ENCODE assay signal across 1 cellular context in genomic region chr20:63627700-63628245, GRCh38.
A peak's percentile ranks its signal among the peaks of the same experiment; 100 is the strongest.
TF ChIP-seq lines count a peak whose summit lies in the region.

No MANE protein-coding gene starts in this region.

TF ChIP-seq in HepG2, 621 proteins besides CTCF, POLR2A, EP300 and RAD21 (continued from another document and continues in another):
- TF ChIP-seq, protein P1, sequence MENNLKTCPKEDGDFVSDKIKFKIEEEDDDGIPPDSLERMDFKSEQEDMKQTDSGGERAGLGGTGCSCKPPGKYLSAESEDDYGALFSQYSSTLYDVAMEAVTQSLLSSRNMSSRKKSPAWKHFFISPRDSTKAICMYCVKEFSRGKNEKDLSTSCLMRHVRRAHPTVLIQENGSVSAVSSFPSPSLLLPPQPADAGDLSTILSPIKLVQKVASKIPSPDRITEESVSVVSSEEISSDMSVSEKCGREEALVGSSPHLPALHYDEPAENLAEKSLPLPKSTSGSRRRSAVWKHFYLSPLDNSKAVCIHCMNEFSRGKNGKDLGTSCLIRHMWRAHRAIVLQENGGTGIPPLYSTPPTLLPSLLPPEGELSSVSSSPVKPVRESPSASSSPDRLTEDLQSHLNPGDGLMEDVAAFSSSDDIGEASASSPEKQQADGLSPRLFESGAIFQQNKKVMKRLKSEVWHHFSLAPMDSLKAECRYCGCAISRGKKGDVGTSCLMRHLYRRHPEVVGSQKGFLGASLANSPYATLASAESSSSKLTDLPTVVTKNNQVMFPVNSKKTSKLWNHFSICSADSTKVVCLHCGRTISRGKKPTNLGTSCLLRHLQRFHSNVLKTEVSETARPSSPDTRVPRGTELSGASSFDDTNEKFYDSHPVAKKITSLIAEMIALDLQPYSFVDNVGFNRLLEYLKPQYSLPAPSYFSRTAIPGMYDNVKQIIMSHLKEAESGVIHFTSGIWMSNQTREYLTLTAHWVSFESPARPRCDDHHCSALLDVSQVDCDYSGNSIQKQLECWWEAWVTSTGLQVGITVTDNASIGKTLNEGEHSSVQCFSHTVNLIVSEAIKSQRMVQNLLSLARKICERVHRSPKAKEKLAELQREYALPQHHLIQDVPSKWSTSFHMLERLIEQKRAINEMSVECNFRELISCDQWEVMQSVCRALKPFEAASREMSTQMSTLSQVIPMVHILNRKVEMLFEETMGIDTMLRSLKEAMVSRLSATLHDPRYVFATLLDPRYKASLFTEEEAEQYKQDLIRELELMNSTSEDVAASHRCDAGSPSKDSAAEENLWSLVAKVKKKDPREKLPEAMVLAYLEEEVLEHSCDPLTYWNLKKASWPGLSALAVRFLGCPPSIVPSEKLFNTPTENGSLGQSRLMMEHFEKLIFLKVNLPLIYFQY (CRISPR knock-in tag; IDR thresholded peaks at IDR 0.05; ENCODE audit: borderline replicate concordance) = no peak
- TF ChIP-seq SIX1 (CRISPR knock-in tag; IDR thresholded peaks at IDR 0.05; ENCODE audit: borderline replicate concordance) (no peak), TAF1 (CRISPR knock-in tag; IDR thresholded peaks at IDR 0.05) (no peak), ZNF652 (CRISPR knock-in tag; IDR thresholded peaks at IDR 0.05; ENCODE audit: borderline replicate concordance, low read depth) (no peak), ATAD3A (CRISPR knock-in tag; IDR thresholded peaks at IDR 0.05) (no peak), MIER2 (CRISPR knock-in tag; IDR thresholded peaks at IDR 0.05) (no peak), REL (CRISPR knock-in tag; conservative IDR thresholded peaks at IDR 0.05) (no peak), DPF2 (CRISPR knock-in tag; IDR thresholded peaks at IDR 0.05; ENCODE audit: borderline replicate concordance, low read depth) (no peak), DBP (CRISPR knock-in tag; IDR thresholded peaks at IDR 0.05; ENCODE audit: not compliant biosample characterization) (no peak), ZNF563 (CRISPR knock-in tag; IDR thresholded peaks at IDR 0.05) (no peak), ZNF589 (CRISPR knock-in tag; conservative IDR thresholded peaks at IDR 0.05) (0 out of 2 replicates have a peak, but pooled peaks have one; percentile 9), CHCHD3 (CRISPR knock-in tag; IDR thresholded peaks at IDR 0.05) (no peak), ZNF850 (CRISPR knock-in tag; conservative IDR thresholded peaks at IDR 0.05) (peak; percentile 15; the same call in 1 of the 2 replicates), ZNF12 (CRISPR knock-in tag; IDR thresholded peaks at IDR 0.05) (no peak), NFAT5 (CRISPR knock-in tag; IDR thresholded peaks at IDR 0.05) (no peak), CREB1 (IDR thresholded peaks at IDR 0.05) (no peak), CREB1 (CRISPR knock-in tag; IDR thresholded peaks at IDR 0.05) (no peak), GATAD1 (CRISPR knock-in tag; IDR thresholded peaks at IDR 0.05) (no peak), ZNF749 (CRISPR knock-in tag; IDR thresholded peaks at IDR 0.05; ENCODE audit: borderline replicate concordance) (peak; percentile 16; the same call in 1 of the 2 replicates), SRSF1 (optimal IDR thresholded peaks at IDR 0.05; ENCODE audit: low read depth, low read length) (no peak), POLR2AphosphoS2 (IDR thresholded peaks at IDR 0.05; ENCODE audit: low read depth, low read length) (0 out of 2 replicates have a peak, but pooled peaks have one; percentile 25), ZNF205 (CRISPR knock-in tag; IDR thresholded peaks at IDR 0.05) (no peak), HNRNPUL1 (IDR thresholded peaks at IDR 0.05; ENCODE audit: low read depth, low read length) (no peak), ZNF792 (CRISPR knock-in tag; IDR thresholded peaks at IDR 0.05) (no peak), ZNF691 (CRISPR knock-in tag; IDR thresholded peaks at IDR 0.05; ENCODE audit: borderline replicate concordance, low read depth) (no peak), MZF1 (CRISPR knock-in tag; IDR thresholded peaks at IDR 0.05; ENCODE audit: borderline replicate concordance) (no peak), ZMAT5 (CRISPR knock-in tag; IDR thresholded peaks at IDR 0.05; ENCODE audit: borderline replicate concordance, low read depth) (no peak), ZEB1 (IDR thresholded peaks at IDR 0.05; ENCODE audit: insufficient replicate concordance, low read depth) (no peak), ZBTB7A (CRISPR knock-in tag; IDR thresholded peaks at IDR 0.05) (0 out of 2 replicates have a peak, but pooled peaks have one; percentile 8), ZNF460 (CRISPR knock-in tag; IDR thresholded peaks at IDR 0.05; ENCODE audit: borderline replicate concordance) (no peak), ZMYM2 (CRISPR knock-in tag; IDR thresholded peaks at IDR 0.05) (no peak), ZMYM4 (CRISPR knock-in tag; IDR thresholded peaks at IDR 0.05) (no peak), ZKSCAN8 (CRISPR knock-in tag; IDR thresholded peaks at IDR 0.05; ENCODE audit: borderline replicate concordance) (no peak), PCBP2 (optimal IDR thresholded peaks at IDR 0.05; ENCODE audit: low read depth, low read length, poor library complexity, severe bottlenecking) (no peak), EHMT2 (IDR thresholded peaks at IDR 0.05; ENCODE audit: borderline replicate concordance, low read depth, low read length) (no peak), RXRA (CRISPR knock-in tag; IDR thresholded peaks at IDR 0.05) (no peak), SIN3B (IDR thresholded peaks at IDR 0.05; ENCODE audit: low read length) (no peak), ZNF20 (CRISPR knock-in tag; IDR thresholded peaks at IDR 0.05) (no peak), HIVEP1 (CRISPR knock-in tag; IDR thresholded peaks at IDR 0.05) (no peak), WIZ (CRISPR knock-in tag; IDR thresholded peaks at IDR 0.05) (no peak), ZNF773 (CRISPR knock-in tag; IDR thresholded peaks at IDR 0.05; ENCODE audit: borderline replicate concordance) (no peak), ZNF619 (CRISPR knock-in tag; IDR thresholded peaks at IDR 0.05) (no peak), ZBTB14 (CRISPR knock-in tag; IDR thresholded peaks at IDR 0.05) (no peak), ZNF576 (CRISPR knock-in tag; IDR thresholded peaks at IDR 0.05) (no peak), SOX5 (CRISPR knock-in tag; IDR thresholded peaks at IDR 0.05; ENCODE audit: borderline replicate concordance) (no peak), ZNF597 (CRISPR knock-in tag; IDR thresholded peaks at IDR 0.05) (no peak), SNAI1 (CRISPR knock-in tag; IDR thresholded peaks at IDR 0.05; ENCODE audit: borderline replicate concordance) (0 out of 2 replicates have a peak, but pooled peaks have one; percentile 20), CREM (IDR thresholded peaks at IDR 0.05) (no peak), CREM (CRISPR knock-in tag; IDR thresholded peaks at IDR 0.05) (no peak), MED13 (CRISPR knock-in tag; IDR thresholded peaks at IDR 0.05) (no peak), NRL (CRISPR knock-in tag; IDR thresholded peaks at IDR 0.05; ENCODE audit: borderline replicate concordance) (peak; percentile 45; the same call in 1 of the 2 replicates), JUND (CRISPR knock-in tag; IDR thresholded peaks at IDR 0.05) (no peak)
- TF ChIP-seq, protein P2, sequence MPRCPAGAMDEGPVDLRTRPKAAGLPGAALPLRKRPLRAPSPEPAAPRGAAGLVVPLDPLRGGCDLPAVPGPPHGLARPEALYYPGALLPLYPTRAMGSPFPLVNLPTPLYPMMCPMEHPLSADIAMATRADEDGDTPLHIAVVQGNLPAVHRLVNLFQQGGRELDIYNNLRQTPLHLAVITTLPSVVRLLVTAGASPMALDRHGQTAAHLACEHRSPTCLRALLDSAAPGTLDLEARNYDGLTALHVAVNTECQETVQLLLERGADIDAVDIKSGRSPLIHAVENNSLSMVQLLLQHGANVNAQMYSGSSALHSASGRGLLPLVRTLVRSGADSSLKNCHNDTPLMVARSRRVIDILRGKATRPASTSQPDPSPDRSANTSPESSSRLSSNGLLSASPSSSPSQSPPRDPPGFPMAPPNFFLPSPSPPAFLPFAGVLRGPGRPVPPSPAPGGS (CRISPR knock-in tag; IDR thresholded peaks at IDR 0.05) = no peak
- TF ChIP-seq, protein P3, sequence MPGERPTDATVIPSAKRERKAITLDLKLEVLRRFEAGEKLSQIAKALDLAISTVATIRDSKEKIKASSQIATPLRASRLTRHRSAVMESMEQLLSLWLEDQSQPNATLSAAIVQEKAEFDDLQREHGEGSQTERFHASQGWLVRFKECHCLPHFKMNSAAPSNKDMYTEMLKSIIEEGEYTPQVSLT (CRISPR knock-in tag; IDR thresholded peaks at IDR 0.05; ENCODE audit: borderline replicate concordance, low read depth) = no peak
- TF ChIP-seq, protein P4, sequence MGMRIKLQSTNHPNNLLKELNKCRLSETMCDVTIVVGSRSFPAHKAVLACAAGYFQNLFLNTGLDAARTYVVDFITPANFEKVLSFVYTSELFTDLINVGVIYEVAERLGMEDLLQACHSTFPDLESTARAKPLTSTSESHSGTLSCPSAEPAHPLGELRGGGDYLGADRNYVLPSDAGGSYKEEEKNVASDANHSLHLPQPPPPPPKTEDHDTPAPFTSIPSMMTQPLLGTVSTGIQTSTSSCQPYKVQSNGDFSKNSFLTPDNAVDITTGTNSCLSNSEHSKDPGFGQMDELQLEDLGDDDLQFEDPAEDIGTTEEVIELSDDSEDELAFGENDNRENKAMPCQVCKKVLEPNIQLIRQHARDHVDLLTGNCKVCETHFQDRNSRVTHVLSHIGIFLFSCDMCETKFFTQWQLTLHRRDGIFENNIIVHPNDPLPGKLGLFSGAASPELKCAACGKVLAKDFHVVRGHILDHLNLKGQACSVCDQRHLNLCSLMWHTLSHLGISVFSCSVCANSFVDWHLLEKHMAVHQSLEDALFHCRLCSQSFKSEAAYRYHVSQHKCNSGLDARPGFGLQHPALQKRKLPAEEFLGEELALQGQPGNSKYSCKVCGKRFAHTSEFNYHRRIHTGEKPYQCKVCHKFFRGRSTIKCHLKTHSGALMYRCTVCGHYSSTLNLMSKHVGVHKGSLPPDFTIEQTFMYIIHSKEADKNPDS (CRISPR knock-in tag; IDR thresholded peaks at IDR 0.05) = no peak
